Comparison of ENCODE assay signal across 1 cellular context in the genomic region with DNA sequence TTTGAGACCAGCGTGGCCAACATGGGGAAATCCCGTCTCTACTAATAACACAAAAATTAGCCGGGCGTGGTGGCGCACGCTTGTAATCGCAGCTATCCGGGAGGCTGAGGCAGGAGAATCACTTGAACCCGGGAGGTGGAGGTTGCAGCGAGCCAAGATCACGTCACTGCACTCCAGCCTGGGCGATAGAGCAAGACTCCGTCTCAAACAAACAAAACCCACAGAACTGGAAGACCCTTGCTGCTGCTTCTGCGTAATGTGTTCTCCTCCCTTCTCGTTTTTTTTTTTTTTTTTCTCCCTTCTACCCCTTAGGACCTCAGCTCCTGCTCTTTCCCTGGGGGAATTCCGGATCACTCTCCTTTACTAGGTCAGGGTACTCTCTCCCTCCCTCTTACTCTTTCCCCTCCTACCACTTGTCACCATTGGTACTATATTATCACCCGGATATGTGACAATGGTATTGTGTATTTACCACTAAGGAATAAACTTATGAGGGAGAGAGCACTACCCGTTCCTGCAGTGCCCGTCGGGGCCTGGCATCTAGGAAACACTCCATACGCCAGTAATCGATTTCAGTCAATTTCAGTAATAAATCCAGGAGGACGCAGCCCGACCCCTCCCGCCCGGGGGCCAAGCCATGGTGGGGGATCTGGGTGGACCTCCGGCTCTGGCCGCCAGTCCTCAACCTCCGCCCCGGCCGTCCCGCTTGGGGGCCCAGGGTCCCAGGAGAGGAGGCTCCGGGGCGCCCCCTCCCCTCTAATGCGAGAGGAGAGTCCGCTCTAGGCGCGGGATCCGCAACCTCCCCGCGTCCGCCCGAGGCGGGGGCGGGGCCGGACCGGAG.
TF ChIP-seq lines count a peak whose summit lies in the region.

No MANE protein-coding gene starts in this region.

TF ChIP-seq in GM12878, 131 proteins besides CTCF, POLR2A, EP300 and RAD21 (continued from another document and continues in another):
- TF ChIP-seq, protein P1, sequence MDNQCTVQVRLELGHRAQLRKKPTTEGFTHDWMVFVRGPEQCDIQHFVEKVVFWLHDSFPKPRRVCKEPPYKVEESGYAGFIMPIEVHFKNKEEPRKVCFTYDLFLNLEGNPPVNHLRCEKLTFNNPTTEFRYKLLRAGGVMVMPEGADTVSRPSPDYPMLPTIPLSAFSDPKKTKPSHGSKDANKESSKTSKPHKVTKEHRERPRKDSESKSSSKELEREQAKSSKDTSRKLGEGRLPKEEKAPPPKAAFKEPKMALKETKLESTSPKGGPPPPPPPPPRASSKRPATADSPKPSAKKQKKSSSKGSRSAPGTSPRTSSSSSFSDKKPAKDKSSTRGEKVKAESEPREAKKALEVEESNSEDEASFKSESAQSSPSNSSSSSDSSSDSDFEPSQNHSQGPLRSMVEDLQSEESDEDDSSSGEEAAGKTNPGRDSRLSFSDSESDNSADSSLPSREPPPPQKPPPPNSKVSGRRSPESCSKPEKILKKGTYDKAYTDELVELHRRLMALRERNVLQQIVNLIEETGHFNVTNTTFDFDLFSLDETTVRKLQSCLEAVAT (IDR thresholded peaks at IDR 0.05), result 0 out of 2 replicates have a peak, but pooled peaks have one; percentile 28
- TF ChIP-seq NR2C2 (IDR thresholded peaks at IDR 0.05; ENCODE audit: borderline replicate concordance, control insufficient read depth, insufficient read length, low read depth) (no peak), ETV6 (conservative IDR thresholded peaks at IDR 0.05 in 1 of 2, IDR thresholded peaks at IDR 0.05 in 1 of 2; ENCODE audit: borderline replicate concordance in 1 of 2, low read depth in 1 of 2) (no peak), YY1 (IDR thresholded peaks at IDR 0.05; ENCODE audit: low read depth, low read length) (no peak), HDGF (IDR thresholded peaks at IDR 0.05) (no peak), RUNX3 (IDR thresholded peaks at IDR 0.05; ENCODE audit: low read length) (no peak), YBX1 (IDR thresholded peaks at IDR 0.05) (no peak), SIX5 (IDR thresholded peaks at IDR 0.05; ENCODE audit: low read depth, low read length, severe bottlenecking) (no peak), TCF7 (IDR thresholded peaks at IDR 0.05; ENCODE audit: borderline replicate concordance) (no peak), BHLHE40 (IDR thresholded peaks at IDR 0.05; ENCODE audit: borderline replicate concordance in 1 of 2, low read depth in 2 of 2, low read length in 1 of 2) (peak in 1 of 2 experiments; percentile 25; a peak in 1 of 4 replicates), KLF5 (IDR thresholded peaks at IDR 0.05; ENCODE audit: partially characterized antibody) (no peak), ZNF274 (IDR thresholded peaks at IDR 0.05; ENCODE audit: insufficient read depth, insufficient read length) (no peak), ZZZ3 (IDR thresholded peaks at IDR 0.05; ENCODE audit: control insufficient read depth, insufficient read length, low read depth) (no peak), MEF2A (IDR thresholded peaks at IDR 0.05; ENCODE audit: insufficient read depth, low read depth, low read length) (no peak), JUND (IDR thresholded peaks at IDR 0.05; ENCODE audit: low read depth, low read length) (no peak), MYB (IDR thresholded peaks at IDR 0.05; ENCODE audit: borderline replicate concordance, low read depth, low read length) (no peak), KAT2A (conservative IDR thresholded peaks at IDR 0.05; ENCODE audit: control insufficient read depth, low read depth, low read length) (no peak), GATAD2B (conservative IDR thresholded peaks at IDR 0.05; ENCODE audit: low read depth) (peak; percentile 3), NR2F1 (conservative IDR thresholded peaks at IDR 0.05) (no peak), SUZ12 (IDR thresholded peaks at IDR 0.05; ENCODE audit: unreplicated experiment) (no peak), IKZF2 (IDR thresholded peaks at IDR 0.05) (no peak), CBX5 (IDR thresholded peaks at IDR 0.05; ENCODE audit: low read depth) (no peak), ZNF207 (IDR thresholded peaks at IDR 0.05; ENCODE audit: borderline replicate concordance) (0 out of 2 replicates have a peak, but pooled peaks have one; percentile 45), RB1 (IDR thresholded peaks at IDR 0.05; ENCODE audit: borderline replicate concordance) (peak; percentile 49; the same call in 1 of the 2 replicates), TCF12 (IDR thresholded peaks at IDR 0.05; ENCODE audit: low read depth, low read length) (no peak), MXI1 (IDR thresholded peaks at IDR 0.05; ENCODE audit: low read depth, low read length) (0 out of 2 replicates have a peak, but pooled peaks have one; percentile 14), SIN3A (IDR thresholded peaks at IDR 0.05; ENCODE audit: low read depth, low read length) (no peak), SRF (IDR thresholded peaks at IDR 0.05; ENCODE audit: low read depth in 2 of 2, low read length in 2 of 2) (no peak), STAT3 (IDR thresholded peaks at IDR 0.05; ENCODE audit: low read depth, low read length) (no peak), WRNIP1 (IDR thresholded peaks at IDR 0.05; ENCODE audit: borderline replicate concordance, low read depth, low read length) (no peak), NR2C1 (IDR thresholded peaks at IDR 0.05) (no peak), SREBF2 (IDR thresholded peaks at IDR 0.05; ENCODE audit: low read length) (no peak), POLR2AphosphoS5 (IDR thresholded peaks at IDR 0.05; ENCODE audit: low read length) (peak; percentile 63; the same call in 1 of the 2 replicates), SMAD5 (IDR thresholded peaks at IDR 0.05; ENCODE audit: low read depth) (peak; percentile 66; the same call in 1 of the 2 replicates), TCF3 (IDR thresholded peaks at IDR 0.05; ENCODE audit: borderline replicate concordance, insufficient read depth, low read depth, low read length) (no peak), EED (IDR thresholded peaks at IDR 0.05; ENCODE audit: low read depth) (0 out of 2 replicates have a peak, but pooled peaks have one; percentile 17), STAT1 (conservative IDR thresholded peaks at IDR 0.05) (no peak), MYC (IDR thresholded peaks at IDR 0.05; ENCODE audit: insufficient read depth, insufficient read length, insufficient replicate concordance, low read length, severe bottlenecking) (no peak), SREBF1 (IDR thresholded peaks at IDR 0.05; ENCODE audit: low read length) (no peak)
- TF ChIP-seq, protein P2, sequence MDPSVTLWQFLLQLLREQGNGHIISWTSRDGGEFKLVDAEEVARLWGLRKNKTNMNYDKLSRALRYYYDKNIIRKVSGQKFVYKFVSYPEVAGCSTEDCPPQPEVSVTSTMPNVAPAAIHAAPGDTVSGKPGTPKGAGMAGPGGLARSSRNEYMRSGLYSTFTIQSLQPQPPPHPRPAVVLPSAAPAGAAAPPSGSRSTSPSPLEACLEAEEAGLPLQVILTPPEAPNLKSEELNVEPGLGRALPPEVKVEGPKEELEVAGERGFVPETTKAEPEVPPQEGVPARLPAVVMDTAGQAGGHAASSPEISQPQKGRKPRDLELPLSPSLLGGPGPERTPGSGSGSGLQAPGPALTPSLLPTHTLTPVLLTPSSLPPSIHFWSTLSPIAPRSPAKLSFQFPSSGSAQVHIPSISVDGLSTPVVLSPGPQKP (IDR thresholded peaks at IDR 0.05; ENCODE audit: low read depth, low read length), result peak; percentile 72
- TF ChIP-seq, protein P3, sequence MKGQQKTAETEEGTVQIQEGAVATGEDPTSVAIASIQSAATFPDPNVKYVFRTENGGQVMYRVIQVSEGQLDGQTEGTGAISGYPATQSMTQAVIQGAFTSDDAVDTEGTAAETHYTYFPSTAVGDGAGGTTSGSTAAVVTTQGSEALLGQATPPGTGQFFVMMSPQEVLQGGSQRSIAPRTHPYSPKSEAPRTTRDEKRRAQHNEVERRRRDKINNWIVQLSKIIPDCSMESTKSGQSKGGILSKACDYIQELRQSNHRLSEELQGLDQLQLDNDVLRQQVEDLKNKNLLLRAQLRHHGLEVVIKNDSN (IDR thresholded peaks at IDR 0.05; ENCODE audit: borderline replicate concordance, extremely low read length, insufficient read depth, low read depth, low read length), result no peak
- TF ChIP-seq, protein P4, sequence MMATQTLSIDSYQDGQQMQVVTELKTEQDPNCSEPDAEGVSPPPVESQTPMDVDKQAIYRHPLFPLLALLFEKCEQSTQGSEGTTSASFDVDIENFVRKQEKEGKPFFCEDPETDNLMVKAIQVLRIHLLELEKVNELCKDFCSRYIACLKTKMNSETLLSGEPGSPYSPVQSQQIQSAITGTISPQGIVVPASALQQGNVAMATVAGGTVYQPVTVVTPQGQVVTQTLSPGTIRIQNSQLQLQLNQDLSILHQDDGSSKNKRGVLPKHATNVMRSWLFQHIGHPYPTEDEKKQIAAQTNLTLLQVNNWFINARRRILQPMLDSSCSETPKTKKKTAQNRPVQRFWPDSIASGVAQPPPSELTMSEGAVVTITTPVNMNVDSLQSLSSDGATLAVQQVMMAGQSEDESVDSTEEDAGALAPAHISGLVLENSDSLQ (IDR thresholded peaks at IDR 0.05), result no peak
- TF ChIP-seq, protein P5, sequence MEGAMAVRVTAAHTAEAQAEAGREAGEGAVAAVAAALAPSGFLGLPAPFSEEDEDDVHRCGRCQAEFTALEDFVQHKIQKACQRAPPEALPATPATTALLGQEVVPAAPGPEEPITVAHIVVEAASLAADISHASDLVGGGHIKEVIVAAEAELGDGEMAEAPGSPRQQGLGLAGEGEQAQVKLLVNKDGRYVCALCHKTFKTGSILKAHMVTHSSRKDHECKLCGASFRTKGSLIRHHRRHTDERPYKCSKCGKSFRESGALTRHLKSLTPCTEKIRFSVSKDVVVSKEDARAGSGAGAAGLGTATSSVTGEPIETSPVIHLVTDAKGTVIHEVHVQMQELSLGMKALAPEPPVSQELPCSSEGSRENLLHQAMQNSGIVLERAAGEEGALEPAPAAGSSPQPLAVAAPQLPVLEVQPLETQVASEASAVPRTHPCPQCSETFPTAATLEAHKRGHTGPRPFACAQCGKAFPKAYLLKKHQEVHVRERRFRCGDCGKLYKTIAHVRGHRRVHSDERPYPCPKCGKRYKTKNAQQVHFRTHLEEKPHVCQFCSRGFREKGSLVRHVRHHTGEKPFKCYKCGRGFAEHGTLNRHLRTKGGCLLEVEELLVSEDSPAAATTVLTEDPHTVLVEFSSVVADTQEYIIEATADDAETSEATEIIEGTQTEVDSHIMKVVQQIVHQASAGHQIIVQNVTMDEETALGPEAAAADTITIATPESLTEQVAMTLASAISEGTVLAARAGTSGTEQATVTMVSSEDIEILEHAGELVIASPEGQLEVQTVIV (IDR thresholded peaks at IDR 0.05; ENCODE audit: borderline replicate concordance, partially characterized antibody), result no peak
- TF ChIP-seq, protein P6, sequence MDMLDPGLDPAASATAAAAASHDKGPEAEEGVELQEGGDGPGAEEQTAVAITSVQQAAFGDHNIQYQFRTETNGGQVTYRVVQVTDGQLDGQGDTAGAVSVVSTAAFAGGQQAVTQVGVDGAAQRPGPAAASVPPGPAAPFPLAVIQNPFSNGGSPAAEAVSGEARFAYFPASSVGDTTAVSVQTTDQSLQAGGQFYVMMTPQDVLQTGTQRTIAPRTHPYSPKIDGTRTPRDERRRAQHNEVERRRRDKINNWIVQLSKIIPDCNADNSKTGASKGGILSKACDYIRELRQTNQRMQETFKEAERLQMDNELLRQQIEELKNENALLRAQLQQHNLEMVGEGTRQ (IDR thresholded peaks at IDR 0.05; ENCODE audit: borderline replicate concordance, low read depth, low read length), result no peak
- TF ChIP-seq, protein P7, sequence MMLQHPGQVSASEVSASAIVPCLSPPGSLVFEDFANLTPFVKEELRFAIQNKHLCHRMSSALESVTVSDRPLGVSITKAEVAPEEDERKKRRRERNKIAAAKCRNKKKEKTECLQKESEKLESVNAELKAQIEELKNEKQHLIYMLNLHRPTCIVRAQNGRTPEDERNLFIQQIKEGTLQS (IDR thresholded peaks at IDR 0.05; ENCODE audit: borderline replicate concordance, extremely low read depth, low read depth, low read length), result no peak
- TF ChIP-seq, protein P8, sequence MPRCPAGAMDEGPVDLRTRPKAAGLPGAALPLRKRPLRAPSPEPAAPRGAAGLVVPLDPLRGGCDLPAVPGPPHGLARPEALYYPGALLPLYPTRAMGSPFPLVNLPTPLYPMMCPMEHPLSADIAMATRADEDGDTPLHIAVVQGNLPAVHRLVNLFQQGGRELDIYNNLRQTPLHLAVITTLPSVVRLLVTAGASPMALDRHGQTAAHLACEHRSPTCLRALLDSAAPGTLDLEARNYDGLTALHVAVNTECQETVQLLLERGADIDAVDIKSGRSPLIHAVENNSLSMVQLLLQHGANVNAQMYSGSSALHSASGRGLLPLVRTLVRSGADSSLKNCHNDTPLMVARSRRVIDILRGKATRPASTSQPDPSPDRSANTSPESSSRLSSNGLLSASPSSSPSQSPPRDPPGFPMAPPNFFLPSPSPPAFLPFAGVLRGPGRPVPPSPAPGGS (IDR thresholded peaks at IDR 0.05; ENCODE audit: borderline replicate concordance, insufficient read depth, low read depth, low read length, poor library complexity, severe bottlenecking), result peak; percentile 23
- TF ChIP-seq, protein P9, sequence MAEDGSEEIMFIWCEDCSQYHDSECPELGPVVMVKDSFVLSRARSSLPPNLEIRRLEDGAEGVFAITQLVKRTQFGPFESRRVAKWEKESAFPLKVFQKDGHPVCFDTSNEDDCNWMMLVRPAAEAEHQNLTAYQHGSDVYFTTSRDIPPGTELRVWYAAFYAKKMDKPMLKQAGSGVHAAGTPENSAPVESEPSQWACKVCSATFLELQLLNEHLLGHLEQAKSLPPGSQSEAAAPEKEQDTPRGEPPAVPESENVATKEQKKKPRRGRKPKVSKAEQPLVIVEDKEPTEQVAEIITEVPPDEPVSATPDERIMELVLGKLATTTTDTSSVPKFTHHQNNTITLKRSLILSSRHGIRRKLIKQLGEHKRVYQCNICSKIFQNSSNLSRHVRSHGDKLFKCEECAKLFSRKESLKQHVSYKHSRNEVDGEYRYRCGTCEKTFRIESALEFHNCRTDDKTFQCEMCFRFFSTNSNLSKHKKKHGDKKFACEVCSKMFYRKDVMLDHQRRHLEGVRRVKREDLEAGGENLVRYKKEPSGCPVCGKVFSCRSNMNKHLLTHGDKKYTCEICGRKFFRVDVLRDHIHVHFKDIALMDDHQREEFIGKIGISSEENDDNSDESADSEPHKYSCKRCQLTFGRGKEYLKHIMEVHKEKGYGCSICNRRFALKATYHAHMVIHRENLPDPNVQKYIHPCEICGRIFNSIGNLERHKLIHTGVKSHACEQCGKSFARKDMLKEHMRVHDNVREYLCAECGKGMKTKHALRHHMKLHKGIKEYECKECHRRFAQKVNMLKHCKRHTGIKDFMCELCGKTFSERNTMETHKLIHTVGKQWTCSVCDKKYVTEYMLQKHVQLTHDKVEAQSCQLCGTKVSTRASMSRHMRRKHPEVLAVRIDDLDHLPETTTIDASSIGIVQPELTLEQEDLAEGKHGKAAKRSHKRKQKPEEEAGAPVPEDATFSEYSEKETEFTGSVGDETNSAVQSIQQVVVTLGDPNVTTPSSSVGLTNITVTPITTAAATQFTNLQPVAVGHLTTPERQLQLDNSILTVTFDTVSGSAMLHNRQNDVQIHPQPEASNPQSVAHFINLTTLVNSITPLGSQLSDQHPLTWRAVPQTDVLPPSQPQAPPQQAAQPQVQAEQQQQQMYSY (CRISPR knock-in tag; IDR thresholded peaks at IDR 0.05), result no peak
- TF ChIP-seq, protein P10, sequence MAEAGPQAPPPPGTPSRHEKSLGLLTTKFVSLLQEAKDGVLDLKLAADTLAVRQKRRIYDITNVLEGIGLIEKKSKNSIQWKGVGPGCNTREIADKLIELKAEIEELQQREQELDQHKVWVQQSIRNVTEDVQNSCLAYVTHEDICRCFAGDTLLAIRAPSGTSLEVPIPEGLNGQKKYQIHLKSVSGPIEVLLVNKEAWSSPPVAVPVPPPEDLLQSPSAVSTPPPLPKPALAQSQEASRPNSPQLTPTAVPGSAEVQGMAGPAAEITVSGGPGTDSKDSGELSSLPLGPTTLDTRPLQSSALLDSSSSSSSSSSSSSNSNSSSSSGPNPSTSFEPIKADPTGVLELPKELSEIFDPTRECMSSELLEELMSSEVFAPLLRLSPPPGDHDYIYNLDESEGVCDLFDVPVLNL (IDR thresholded peaks at IDR 0.05; ENCODE audit: low read depth, low read length), result no peak
